Comparison of ENCODE assay signal across 29 cellular contexts in genomic region chr1:24636661-24637357, GRCh38.
"Had no signal": no experiment of that assay in that cellular context is flagged by ENCODE, and none has a peak within 500 bp of the region (broad histone marks: within the 10 kb centered on the region; RNA-seq: fewer than 3 reads in every experiment).

No MANE protein-coding gene starts in this region.

- H3K36me3 Mint-ChIP-seq: memory B cell, neural progenitor cell had no signal

- ATAC-seq: effector memory CD8-positive, alpha-beta T cell; gastrocnemius medialis; left lobe of liver; naive thymus-derived CD4-positive, alpha-beta T cell; right lobe of liver; stimulated activated naive CD8-positive, alpha-beta T cell treated with anti-CD3 and anti-CD28 coated beads, Interleukin-15, amount 100 ng/mL, for 72 hours; upper lobe of right lung had no signal

- H3K27me3 Mint-ChIP-seq: stimulated activated naive CD8-positive, alpha-beta T cell treated with anti-CD3 and anti-CD28 coated beads, Interleukin-15, amount 100 ng/mL, for 72 hours had no signal

- DNase-seq: cortex of kidney; effector memory CD8-positive, alpha-beta T cell; erythroblast; esophagus squamous epithelium; foreskin fibroblast; gastrocnemius medialis; head of caudate nucleus; kidney; midbrain; naive thymus-derived CD4-positive, alpha-beta T cell; right lobe of liver; small intestine; stimulated activated CD4-positive, alpha-beta T cell treated with anti-CD3 and anti-CD28 coated beads, Interleukin-12 subunit alpha, Interleukin-12 subunit beta, amount 100 ng/mL, for 4 hours; stimulated activated CD4-positive, alpha-beta T cell treated with anti-CD3 and anti-CD28 coated beads, Interleukin-1b, Interleukin-23, amount 100 ng/mL, for 48 hours; stimulated activated CD4-positive, alpha-beta T cell treated with anti-CD3 and anti-CD28 coated beads, Interleukin-4, amount 100 ng/mL, for 1 hour; stimulated activated CD8-positive, alpha-beta memory T cell treated with anti-CD3 and anti-CD28 coated beads, Interleukin-4, amount 100 ng/mL, for 48 hours; stimulated activated naive CD4-positive, alpha-beta T cell; stimulated activated naive CD8-positive, alpha-beta T cell treated with anti-CD3 and anti-CD28 coated beads, Interleukin-15, amount 100 ng/mL, for 72 hours; transverse colon; upper lobe of right lung; uterus had no signal

- H3K9me3 ChIP-seq: esophagus squamous epithelium, gastrocnemius medialis, right lobe of liver, suprapubic skin, transverse colon, upper lobe of right lung, uterus had no signal

- H3K4me3 Mint-ChIP-seq: effector memory CD8-positive, alpha-beta T cell; memory B cell; naive thymus-derived CD4-positive, alpha-beta T cell; nephron; neural progenitor cell; stimulated activated naive CD8-positive, alpha-beta T cell treated with anti-CD3 and anti-CD28 coated beads, Interleukin-15, amount 100 ng/mL, for 72 hours had no signal

- H3K27ac Mint-ChIP-seq: effector memory CD8-positive, alpha-beta T cell; memory B cell; nephron; neural progenitor cell; progenitor cell of endocrine pancreas; stimulated activated naive CD8-positive, alpha-beta T cell treated with anti-CD3 and anti-CD28 coated beads, Interleukin-15, amount 100 ng/mL, for 72 hours had no signal

- H3K4me3 ChIP-seq: esophagus squamous epithelium, gastrocnemius medialis, lung, neural progenitor cell, right lobe of liver, suprapubic skin, transverse colon, upper lobe of right lung, uterus had no signal

- H3K27me3 ChIP-seq: esophagus squamous epithelium, right lobe of liver, suprapubic skin, transverse colon, upper lobe of right lung, uterus had no signal

- H3K9me3 Mint-ChIP-seq: effector memory CD8-positive, alpha-beta T cell; memory B cell; naive thymus-derived CD4-positive, alpha-beta T cell; nephron; neural progenitor cell; stimulated activated naive CD8-positive, alpha-beta T cell treated with anti-CD3 and anti-CD28 coated beads, Interleukin-15, amount 100 ng/mL, for 72 hours had no signal

- H3K27ac ChIP-seq: esophagus squamous epithelium, gastrocnemius medialis, neural progenitor cell, parathyroid adenoma, right lobe of liver, suprapubic skin, transverse colon, upper lobe of right lung, uterus had no signal
